Comparison of ENCODE assay signal across 24 cellular contexts in genomic region chr10:97474918-97475317, GRCh38.
"Had no signal": no experiment of that assay in that cellular context is flagged by ENCODE, and none has a peak within 500 bp of the region (broad histone marks: within the 10 kb centered on the region; RNA-seq: fewer than 3 reads in every experiment).

No MANE protein-coding gene starts in this region.

- H3K27ac Mint-ChIP-seq: effector memory CD8-positive, alpha-beta T cell; natural killer cell treated with Interleukin-12 subunit alpha and Interleukin-12 subunit beta and Interleukin-15 and Interleukin-18, amount 100 ng/mL, for 72 hours; progenitor cell of endocrine pancreas; stimulated activated naive B cell treated with anti-CD40 and anti-IgM and Interleukin-4, amounts not matched to agents 10 μg/mL and 1 μg/mL and 100 μg/mL, for 72 hours; stimulated activated naive CD8-positive, alpha-beta T cell treated with anti-CD3 and anti-CD28 coated beads, Interleukin-15, Interleukin-2, amounts not matched to agents 100 ng/mL and 50 ng/mL, for 24 hours had no signal

- H3K36me3 ChIP-seq: uterus had no signal

- H3K4me1 Mint-ChIP-seq: neural crest cell; stimulated activated naive B cell treated with anti-CD40 and anti-IgM and Interleukin-4, amounts not matched to agents 10 μg/mL and 1 μg/mL and 100 μg/mL, for 72 hours had no signal

- H3K4me3 ChIP-seq: coronary artery, gastrocnemius medialis, lower lobe of right lung, right lobe of liver, transverse colon, upper lobe of right lung, uterus had no signal

- ATAC-seq: effector memory CD8-positive, alpha-beta T cell; esophagus mucosa; gastrocnemius medialis; left ventricle myocardium superior; lower lobe of right lung; natural killer cell treated with Interleukin-12 subunit alpha and Interleukin-12 subunit beta and Interleukin-15 and Interleukin-18, amount 100 ng/mL, for 72 hours; right lobe of liver; stimulated activated naive B cell treated with anti-CD40 and anti-IgM and Interleukin-4, amounts not matched to agents 10 μg/mL and 1 μg/mL and 100 μg/mL, for 72 hours; upper lobe of right lung had no signal

- FAIRE-seq: endometrium, keratinocyte, small intestine had no signal

- DNase-seq: effector memory CD8-positive, alpha-beta T cell; foreskin fibroblast; gastrocnemius medialis; head of caudate nucleus; left ventricle myocardium superior; lower lobe of right lung; naive B cell; small intestine; stimulated activated CD4-positive, alpha-beta T cell treated with anti-CD3 and anti-CD28 coated beads, Interleukin-15, amount 100 ng/mL, for 24 hours; stimulated activated CD4-positive, alpha-beta T cell treated with anti-CD3 and anti-CD28 coated beads, Interleukin-2, amount 100 ng/mL, for 48 hours; stimulated activated naive B cell treated with anti-CD40 and anti-IgM and Interleukin-4, amounts not matched to agents 10 μg/mL and 1 μg/mL and 100 μg/mL, for 72 hours; transverse colon; upper lobe of right lung; uterus had no signal

- H3K4me1 ChIP-seq: gastrocnemius medialis, lower lobe of right lung, parathyroid adenoma, right lobe of liver, transverse colon, uterus had no signal

- H2AFZ ChIP-seq: parathyroid adenoma had no signal

- H3K9ac ChIP-seq: parathyroid adenoma had no signal

- H3K4me3 Mint-ChIP-seq: effector memory CD8-positive, alpha-beta T cell; naive B cell; natural killer cell treated with Interleukin-12 subunit alpha and Interleukin-12 subunit beta and Interleukin-15 and Interleukin-18, amount 100 ng/mL, for 72 hours; neural crest cell; stimulated activated naive B cell treated with anti-CD40 and anti-IgM and Interleukin-4, amounts not matched to agents 10 μg/mL and 1 μg/mL and 100 μg/mL, for 72 hours; stimulated activated naive CD8-positive, alpha-beta T cell treated with anti-CD3 and anti-CD28 coated beads, Interleukin-15, Interleukin-2, amounts not matched to agents 100 ng/mL and 50 ng/mL, for 24 hours had no signal

- H3K27me3 ChIP-seq: gastrocnemius medialis, right lobe of liver, transverse colon, upper lobe of right lung, uterus had no signal

- H3K27ac ChIP-seq: coronary artery, gastrocnemius medialis, parathyroid adenoma, right lobe of liver, transverse colon, upper lobe of right lung, uterus had no signal

- H3K9me3 ChIP-seq: gastrocnemius medialis, lower lobe of right lung, right lobe of liver, transverse colon, upper lobe of right lung, uterus had no signal

- H3K27me3 Mint-ChIP-seq: effector memory CD8-positive, alpha-beta T cell; naive B cell; natural killer cell treated with Interleukin-12 subunit alpha and Interleukin-12 subunit beta and Interleukin-15 and Interleukin-18, amount 100 ng/mL, for 72 hours; progenitor cell of endocrine pancreas; stimulated activated naive B cell treated with anti-CD40 and anti-IgM and Interleukin-4, amounts not matched to agents 10 μg/mL and 1 μg/mL and 100 μg/mL, for 72 hours; stimulated activated naive CD8-positive, alpha-beta T cell treated with anti-CD3 and anti-CD28 coated beads, Interleukin-15, Interleukin-2, amounts not matched to agents 100 ng/mL and 50 ng/mL, for 24 hours had no signal

- H3K9me3 Mint-ChIP-seq: effector memory CD8-positive, alpha-beta T cell; natural killer cell treated with Interleukin-12 subunit alpha and Interleukin-12 subunit beta and Interleukin-15 and Interleukin-18, amount 100 ng/mL, for 72 hours; stimulated activated naive B cell treated with anti-CD40 and anti-IgM and Interleukin-4, amounts not matched to agents 10 μg/mL and 1 μg/mL and 100 μg/mL, for 72 hours; stimulated activated naive CD8-positive, alpha-beta T cell treated with anti-CD3 and anti-CD28 coated beads, Interleukin-15, Interleukin-2, amounts not matched to agents 100 ng/mL and 50 ng/mL, for 24 hours had no signal
